8 cellular contexts compared by ENCODE assay signal in the genomic region with DNA sequence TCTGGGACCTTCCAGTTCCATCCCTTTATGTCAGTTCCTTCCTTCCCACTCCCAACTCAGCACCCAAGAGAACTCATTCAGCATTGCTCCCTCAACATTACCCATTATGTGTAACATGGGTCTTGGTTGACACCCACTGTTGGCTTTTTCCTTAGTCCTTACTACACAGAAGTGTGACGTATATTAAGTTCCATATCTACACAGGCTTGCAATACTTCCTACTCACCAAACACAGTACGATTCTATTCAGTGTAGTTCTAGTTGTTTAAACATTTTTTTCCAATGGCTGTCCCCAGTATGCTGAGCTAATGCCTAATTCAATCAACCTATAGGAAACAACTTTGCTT. TPM values are rescaled to one million over a fixed set of nuclear protein-coding genes. Genes with fewer than 3 reads are reported as not detected.
A peak's percentile ranks its signal among the peaks of the same experiment; 100 is the strongest.
DNase-seq lines count a peak whose midpoint lies in the region; ATAC-seq and TF ChIP-seq lines count a peak whose summit lies in the region.

No MANE protein-coding gene starts in this region.

- no peaks in the 10 kb centered on the region for H3K27me3 Mint-ChIP-seq in activated T-helper 17 cell treated with anti-CD3 and anti-CD28 coated beads, Interleukin-2, amount 50 U/mL, for 72 hours
- no peaks in the 10 kb centered on the region for H3K27me3 Mint-ChIP-seq in mesothelial cell of epicardium (ENCODE audit: low read depth)

- H3K36me3 Mint-ChIP-seq in activated T-helper 17 cell treated with anti-CD3 and anti-CD28 coated beads, Interleukin-2, amount 50 U/mL, for 72 hours (ENCODE audit: low read depth) = no peaks in the 10 kb centered on the region
- H3K36me3 Mint-ChIP-seq in mesothelial cell of epicardium = no peaks in the 10 kb centered on the region

- H3K9me3 Mint-ChIP-seq in activated T-helper 17 cell treated with anti-CD3 and anti-CD28 coated beads, Interleukin-2, amount 50 U/mL, for 72 hours = no peaks in the 10 kb centered on the region
- H3K9me3 Mint-ChIP-seq in mesothelial cell of epicardium = no peaks in the 10 kb centered on the region

- TF ChIP-seq CTCF in mesothelial cell of epicardium (IDR thresholded peaks at IDR 0.05; ENCODE audit: unreplicated experiment) = no peak

- H3K4me3 Mint-ChIP-seq in activated T-helper 17 cell treated with anti-CD3 and anti-CD28 coated beads, Interleukin-2, amount 50 U/mL, for 72 hours = peak overlapping the region; percentile 83
- no peak overlapping the region for H3K4me3 Mint-ChIP-seq in mesothelial cell of epicardium

- DNase-seq in mesothelial cell of epicardium (ENCODE audit: low spot score in 2 of 2, unreplicated experiment in 2 of 2) = no peak
- DNase-seq in kidney glomerular epithelial cell (lab: John Stamatoyannopoulos, UW) = no peak
- no peak for DNase-seq in DMS114 treated with DMSO at 0.1 percent for 48 hours (lab: John Stamatoyannopoulos, UW; ENCODE audit: unreplicated experiment)
- DNase-seq in NK-92 (lab: John Stamatoyannopoulos, UW; ENCODE audit: unreplicated experiment) = no peak
- DNase-seq in SHP77 treated with DMSO at 0.1 percent for 48 hours (lab: John Stamatoyannopoulos, UW) = no peak

- ATAC-seq in GM18517 (IDR thresholded peaks at IDR 0.05; ENCODE audit: unreplicated experiment) (peak; percentile 10), HG02885 (IDR thresholded peaks at IDR 0.05; ENCODE audit: poor library complexity, unreplicated experiment) (peak; percentile 39)
- ATAC-seq in activated T-helper 17 cell treated with anti-CD3 and anti-CD28 coated beads, Interleukin-2, amount 50 U/mL, for 72 hours (replicated peaks) = peak; percentile 73

- H3K4me1 Mint-ChIP-seq in activated T-helper 17 cell treated with anti-CD3 and anti-CD28 coated beads, Interleukin-2, amount 50 U/mL, for 72 hours = peaks cover 24% of the 10 kb centered on the region
- H3K4me1 Mint-ChIP-seq in mesothelial cell of epicardium = peaks cover 42% of the 10 kb centered on the region

- H3K27ac Mint-ChIP-seq in activated T-helper 17 cell treated with anti-CD3 and anti-CD28 coated beads, Interleukin-2, amount 50 U/mL, for 72 hours = peak overlapping the region; percentile 83
- peak overlapping the region; percentile 6 for H3K27ac Mint-ChIP-seq in mesothelial cell of epicardium

RNA-seq across cellular contexts. Expression of gene ARHGAP18, which starts 37.7 kb away (rescaled TPM):
- 1 to 10 TPM; 7.9 to 9.5 TPM for total RNA-seq in activated T-helper 17 cell treated with anti-CD3 and anti-CD28 coated beads, Interleukin-2, amount 50 U/mL, for 72 hours
- total RNA-seq in mesothelial cell of epicardium = 8.1 to 10.5 TPM (median 10.2 TPM) in 3 replicates

Comparison
In these comparisons a context has a peak if more than half of its experiments do, and no peak if none do; other contexts are left out.
1. ATAC-seq: peak in every context shown above with its lines; median percentile 73 in activated T-helper 17 cell treated with anti-CD3 and anti-CD28 coated beads, Interleukin-2, amount 50 U/mL, for 72 hours; 39 in HG02885; 10 in GM18517.